2 cellular contexts compared by ENCODE assay signal in genomic region chr9:84261082-84261746, GRCh38.
TF ChIP-seq lines count a peak whose summit lies in the region.

No MANE protein-coding gene starts in this region.

TF ChIP-seq in GM23338, 12 proteins besides CTCF, POLR2A, EP300 and RAD21 (continued from another document):
- TF ChIP-seq ZNF462 (CRISPR knock-in tag; IDR thresholded peaks at IDR 0.05), result no peak

TF ChIP-seq in SK-N-SH, 30 proteins besides CTCF, POLR2A, EP300 and RAD21 (continued from another document):
- peak; percentile 84 for TF ChIP-seq PBX3 (IDR thresholded peaks at IDR 0.05)
- TF ChIP-seq SMC3 (IDR thresholded peaks at IDR 0.05; ENCODE audit: low read depth, low read length), result peak; percentile 98
- TF ChIP-seq FOXM1 (IDR thresholded peaks at IDR 0.05; ENCODE audit: low read depth), result no peak
- no peak for TF ChIP-seq USF1 (IDR thresholded peaks at IDR 0.05; ENCODE audit: borderline replicate concordance, low read depth)
TF ChIP-seq in SK-N-SH: peak in this region for 6.
